In the genomic region with DNA sequence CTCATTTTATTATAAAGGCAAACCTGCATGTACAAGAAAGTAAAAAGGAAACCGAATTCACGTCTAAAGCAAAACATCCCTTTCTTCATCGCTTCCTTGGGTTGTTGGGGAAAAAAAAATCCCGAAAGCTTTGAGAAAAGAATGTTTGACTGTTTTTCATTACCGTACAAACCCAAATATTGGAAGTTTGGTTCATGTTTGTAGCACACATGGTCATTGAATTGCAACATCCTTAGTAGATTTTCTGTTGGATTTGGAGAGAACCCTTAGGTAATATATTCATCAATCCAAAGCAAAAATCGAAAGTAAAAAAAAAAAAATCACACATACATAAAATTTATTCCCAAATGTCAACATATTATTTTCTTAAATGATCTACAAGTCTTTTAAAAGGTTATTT, we compare ENCODE assay signal across 1 cellular context.
TF ChIP-seq lines count a peak whose summit lies in the region.

No MANE protein-coding gene starts in this region.

TF ChIP-seq in WTC11, 78 proteins besides CTCF, POLR2A, EP300 and RAD21 (continued from another document):
- TF ChIP-seq, protein P1, sequence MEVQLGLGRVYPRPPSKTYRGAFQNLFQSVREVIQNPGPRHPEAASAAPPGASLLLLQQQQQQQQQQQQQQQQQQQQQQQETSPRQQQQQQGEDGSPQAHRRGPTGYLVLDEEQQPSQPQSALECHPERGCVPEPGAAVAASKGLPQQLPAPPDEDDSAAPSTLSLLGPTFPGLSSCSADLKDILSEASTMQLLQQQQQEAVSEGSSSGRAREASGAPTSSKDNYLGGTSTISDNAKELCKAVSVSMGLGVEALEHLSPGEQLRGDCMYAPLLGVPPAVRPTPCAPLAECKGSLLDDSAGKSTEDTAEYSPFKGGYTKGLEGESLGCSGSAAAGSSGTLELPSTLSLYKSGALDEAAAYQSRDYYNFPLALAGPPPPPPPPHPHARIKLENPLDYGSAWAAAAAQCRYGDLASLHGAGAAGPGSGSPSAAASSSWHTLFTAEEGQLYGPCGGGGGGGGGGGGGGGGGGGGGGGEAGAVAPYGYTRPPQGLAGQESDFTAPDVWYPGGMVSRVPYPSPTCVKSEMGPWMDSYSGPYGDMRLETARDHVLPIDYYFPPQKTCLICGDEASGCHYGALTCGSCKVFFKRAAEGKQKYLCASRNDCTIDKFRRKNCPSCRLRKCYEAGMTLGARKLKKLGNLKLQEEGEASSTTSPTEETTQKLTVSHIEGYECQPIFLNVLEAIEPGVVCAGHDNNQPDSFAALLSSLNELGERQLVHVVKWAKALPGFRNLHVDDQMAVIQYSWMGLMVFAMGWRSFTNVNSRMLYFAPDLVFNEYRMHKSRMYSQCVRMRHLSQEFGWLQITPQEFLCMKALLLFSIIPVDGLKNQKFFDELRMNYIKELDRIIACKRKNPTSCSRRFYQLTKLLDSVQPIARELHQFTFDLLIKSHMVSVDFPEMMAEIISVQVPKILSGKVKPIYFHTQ (CRISPR knock-in tag; IDR thresholded peaks at IDR 0.05), result no peak
- TF ChIP-seq GTF2I (CRISPR knock-in tag; conservative IDR thresholded peaks at IDR 0.05) (no peak), ZNF121 (CRISPR knock-in tag; IDR thresholded peaks at IDR 0.05) (no peak), ZNF232 (CRISPR knock-in tag; IDR thresholded peaks at IDR 0.05) (no peak), ZNF416 (CRISPR knock-in tag; IDR thresholded peaks at IDR 0.05) (no peak)
